In genomic region chr10:80161321-80162084, GRCh38 we compare ENCODE assay signal across 9 cellular contexts. TPM values are rescaled to one million over a fixed set of nuclear protein-coding genes. Genes with fewer than 3 reads are reported as not detected.
DNase-seq lines count a peak whose midpoint lies in the region; ATAC-seq and TF ChIP-seq lines count a peak whose summit lies in the region.
"Had no signal": no experiment of that assay in that cellular context is flagged by ENCODE, and none has a peak within 500 bp of the region (broad histone marks: within the 10 kb centered on the region; RNA-seq: fewer than 3 reads in every experiment).

No MANE protein-coding gene starts in this region.

- no peak for ATAC-seq in naive thymus-derived CD4-positive, alpha-beta T cell
- ATAC-seq in GM21737 (IDR thresholded peaks at IDR 0.05; ENCODE audit: unreplicated experiment) (no peak), GM21717 (IDR thresholded peaks at IDR 0.05; ENCODE audit: unreplicated experiment) (no peak)

- H3K27me3 ChIP-seq in naive thymus-derived CD4-positive, alpha-beta T cell (ENCODE audit: control insufficient read depth in 2 of 2, insufficient read depth in 2 of 2, low read length in 2 of 2), result no peaks in the 10 kb centered on the region

- peaks cover 15 to 100% (median 60%) of the 10 kb centered on the region in 3 experiments for H3K36me3 ChIP-seq in naive thymus-derived CD4-positive, alpha-beta T cell (ENCODE audit: control insufficient read depth in 2 of 3, insufficient read depth in 3 of 3, low read length in 3 of 3)

- H3K27me3 Mint-ChIP-seq in HFFc6 (ENCODE audit: insufficient read depth) (peaks cover 2% of the 10 kb centered on the region), brain (peaks cover 3% of the 10 kb centered on the region)
- H3K27me3 Mint-ChIP-seq in naive thymus-derived CD4-positive, alpha-beta T cell, result no peaks in the 10 kb centered on the region

- no peak overlapping the region for H3K4me3 Mint-ChIP-seq in HFFc6
- H3K4me3 Mint-ChIP-seq in brain, result no peak overlapping the region
- H3K4me3 Mint-ChIP-seq in naive thymus-derived CD4-positive, alpha-beta T cell, result no peak overlapping the region

- H3K27ac Mint-ChIP-seq in HFFc6, result peak overlapping the region; percentile 67
- H3K27ac Mint-ChIP-seq in brain, result peak overlapping the region in 4 of 5 experiments; percentile 16 to 96 (median 54)
- H3K27ac Mint-ChIP-seq in naive thymus-derived CD4-positive, alpha-beta T cell, result peak overlapping the region in 8 of 9 donors; percentile 53 to 90 (median 72)

- peak; percentile 62 for TF ChIP-seq CTCF in HFFc6 (IDR thresholded peaks at IDR 0.05)
- TF ChIP-seq CTCF in brain (conservative IDR thresholded peaks at IDR 0.05), result peak in 1 of 2 experiments; percentile 42

- H3K4me1 Mint-ChIP-seq in HFFc6 (ENCODE audit: low read depth), result peaks cover 100% of the 10 kb centered on the region
- peaks cover 77% of the 10 kb centered on the region for H3K4me1 Mint-ChIP-seq in brain
- peaks cover 0 to 38% (median 5%) of the 10 kb centered on the region in 7 donors for H3K4me1 Mint-ChIP-seq in naive thymus-derived CD4-positive, alpha-beta T cell

- POLR2A ChIA-PET in naive thymus-derived CD4-positive, alpha-beta T cell (lab: Charles Lee), result interaction anchor here (0.7 to 1.2 kb wide), 2 partner anchors 15 to 26 kb away, joined by 3 to 4 read pairs; no protein-coding TSS in a partner anchor

- no peaks in the 10 kb centered on the region for H3K9me3 ChIP-seq in naive thymus-derived CD4-positive, alpha-beta T cell (ENCODE audit: control insufficient read depth in 2 of 3, low read length in 3 of 3)

- no peak overlapping the region for H3K27ac ChIP-seq in naive thymus-derived CD4-positive, alpha-beta T cell (ENCODE audit: low read depth, low read length)

- no peak overlapping the region for H3K4me3 ChIP-seq in naive thymus-derived CD4-positive, alpha-beta T cell (ENCODE audit: low read length)

- DNase-seq in COR-L47 (lab: John Stamatoyannopoulos, UW), result peak; percentile 54
- no peak for DNase-seq in HFFc6
- DNase-seq in naive thymus-derived CD4-positive, alpha-beta T cell, result peak in 3 of 9 donors; percentile 20 to 32 (median 27)
- no peak for DNase-seq in KG1 (lab: John Stamatoyannopoulos, UW)
- DNase-seq in T-helper 9 cell, result no peak

- CTCF ChIA-PET in naive thymus-derived CD4-positive, alpha-beta T cell (lab: Charles Lee), result interaction anchor here (0.6 to 1.4 kb wide), 4 partner anchors 17 to 61 kb away, joined by 3 read pairs; no protein-coding TSS in a partner anchor

- H3K36me3 Mint-ChIP-seq in HFFc6 (ENCODE audit: low read depth) (peaks cover 83% of the 10 kb centered on the region), brain (peaks cover 6% of the 10 kb centered on the region)
- H3K36me3 Mint-ChIP-seq in naive thymus-derived CD4-positive, alpha-beta T cell, result peaks cover 32 to 69% (median 43%) of the 10 kb centered on the region in 5 donors

- intact Hi-C loops in naive thymus-derived CD4-positive, alpha-beta T cell (cut with micrococcal nuclease), result loop anchor here in 1 of 2 donors (2.0 kb wide), 1 partner anchor 17 kb away; no protein-coding TSS in a partner anchor

- no peaks in the 10 kb centered on the region for H3K4me1 ChIP-seq in naive thymus-derived CD4-positive, alpha-beta T cell (ENCODE audit: control insufficient read depth in 2 of 2, insufficient read depth in 2 of 2, low read length in 2 of 2)

- H3K9me3 Mint-ChIP-seq in HFFc6, result no peaks in the 10 kb centered on the region
- H3K9me3 Mint-ChIP-seq in brain, result peaks cover 0 to 3% (median 0%) of the 10 kb centered on the region in 5 experiments
- H3K9me3 Mint-ChIP-seq in naive thymus-derived CD4-positive, alpha-beta T cell, result peaks cover 0 to 2% (median 0%) of the 10 kb centered on the region in 11 donors

RNA-seq across cellular contexts. Expression of gene PLAC9, which starts 29.0 kb away (rescaled TPM):
- 1 to 10 TPM; 2.1 to 6.6 (median 6.2) TPM for total RNA-seq in HFFc6 (2021; fragmentation: NEBNext Ultra II Directional; extraction: Animal tissue kit (Norgen Biotek cat#: 25700))
- 6.4 TPM for polyA plus RNA-seq in brain (ENCODE audit: insufficient read depth, low read depth, low replicate concordance)
- not detected for total RNA-seq in naive thymus-derived CD4-positive, alpha-beta T cell
- not detected for polyA plus RNA-seq in naive thymus-derived CD4-positive, alpha-beta T cell
- total RNA-seq: T-helper 1 cell treated with Interleukin-12 subunit alpha and Interleukin-12 subunit beta and Interleukin-4 antibody, amounts not matched to agents 30 ng/mL and 1 ng/mL, for 36 hours had no signal

RNA-seq across cellular contexts. Expression of gene ANXA11, which starts 43.8 kb away (rescaled TPM):
- 100 to 1,000 TPM; 253 to 361 (median 336) TPM for total RNA-seq in HFFc6 (2021; fragmentation: NEBNext Ultra II Directional; extraction: Animal tissue kit (Norgen Biotek cat#: 25700))
- polyA plus RNA-seq in brain (ENCODE audit: insufficient read depth, low read depth, low replicate concordance), result 165 TPM
- total RNA-seq in naive thymus-derived CD4-positive, alpha-beta T cell, result 100 to 1,000 TPM; 189 to 247 (median 231) TPM
- 100 to 1,000 TPM; 212 to 278 TPM for polyA plus RNA-seq in naive thymus-derived CD4-positive, alpha-beta T cell
